In the genomic region with DNA sequence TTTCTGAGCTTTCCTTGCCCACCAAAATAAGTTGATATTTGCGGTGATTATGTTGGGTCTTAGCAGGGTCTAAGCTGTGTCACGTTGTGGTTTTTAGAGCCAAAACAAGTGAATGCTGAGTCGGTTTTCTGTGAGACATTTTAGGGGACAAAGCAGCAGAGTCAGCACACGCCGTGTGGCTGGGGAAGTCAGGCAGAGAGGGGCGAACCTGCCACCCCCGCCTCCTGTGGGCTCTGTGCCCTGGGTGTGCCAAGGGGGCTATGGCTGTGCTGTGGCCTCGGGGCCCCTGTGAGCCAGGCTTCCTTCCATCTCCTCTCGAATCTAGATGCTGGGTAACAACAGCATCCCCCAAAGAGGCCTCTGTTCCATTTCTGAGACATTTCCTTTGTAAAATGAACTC, we compare ENCODE assay signal across 1 cellular context.
TF ChIP-seq lines count a peak whose summit lies in the region.

No MANE protein-coding gene starts in this region.

TF ChIP-seq in HepG2, 621 proteins besides CTCF, POLR2A, EP300 and RAD21:
- TF ChIP-seq MAFK (conservative IDR thresholded peaks at IDR 0.05 in 1 of 2, IDR thresholded peaks at IDR 0.05 in 1 of 2; ENCODE audit: low read length in 2 of 2), result peak in 1 of 2 experiments; percentile 54; a peak in 3 of 4 replicates
- 0 out of 2 replicates have a peak, but pooled peaks have one; percentile 17 for TF ChIP-seq MAFF (IDR thresholded peaks at IDR 0.05; ENCODE audit: low read depth, low read length)
- no peak for TF ChIP-seq ZNF484 (CRISPR knock-in tag; IDR thresholded peaks at IDR 0.05; ENCODE audit: borderline replicate concordance, low read depth)
- no peak for TF ChIP-seq PATZ1 (CRISPR knock-in tag; IDR thresholded peaks at IDR 0.05)
- no peak for TF ChIP-seq ZNF333 (CRISPR knock-in tag; IDR thresholded peaks at IDR 0.05; ENCODE audit: borderline replicate concordance)
- no peak for TF ChIP-seq ELF4 (CRISPR knock-in tag; IDR thresholded peaks at IDR 0.05; ENCODE audit: borderline replicate concordance)
